1 cellular context compared by ENCODE assay signal in the genomic region with DNA sequence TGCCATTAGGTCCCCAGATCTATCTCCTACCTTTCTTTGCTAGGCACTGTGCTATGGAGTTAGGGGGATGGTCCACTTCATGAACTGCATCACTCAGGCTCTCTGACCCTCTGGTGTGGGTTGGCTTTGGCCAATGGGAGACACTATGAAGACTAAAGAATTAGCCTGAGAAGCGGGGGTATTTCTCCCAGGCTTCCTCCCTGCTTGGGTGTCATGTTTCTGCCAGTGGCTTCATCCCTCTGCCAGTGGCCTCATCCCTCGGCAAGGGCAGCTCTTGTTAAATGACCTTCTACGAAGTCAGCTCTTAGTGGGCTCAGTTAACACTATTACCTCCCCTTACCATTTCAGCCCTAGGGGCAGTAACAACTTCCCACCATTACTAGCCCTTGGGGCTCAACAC.
TF ChIP-seq lines count a peak whose summit lies in the region.

No MANE protein-coding gene starts in this region.

TF ChIP-seq in H1, 55 proteins besides CTCF, POLR2A, EP300 and RAD21:
- TF ChIP-seq MAFK (IDR thresholded peaks at IDR 0.05; ENCODE audit: low read depth, low read length), result no peak
- no peak for TF ChIP-seq CHD1 (IDR thresholded peaks at IDR 0.05; ENCODE audit: low read depth, low read length)
- no peak for TF ChIP-seq EZH2 (IDR thresholded peaks at IDR 0.05; ENCODE audit: low read depth, low read length, severe bottlenecking)
- no peak for TF ChIP-seq SRF (IDR thresholded peaks at IDR 0.05; ENCODE audit: low read depth, low read length)
- no peak for TF ChIP-seq NRF1 (IDR thresholded peaks at IDR 0.05; ENCODE audit: low read depth, low read length)
- no peak for TF ChIP-seq SIRT6 (IDR thresholded peaks at IDR 0.05; ENCODE audit: low read length)
- no peak for TF ChIP-seq POU5F1 (IDR thresholded peaks at IDR 0.05; ENCODE audit: low read depth, low read length)
- TF ChIP-seq YY1 (IDR thresholded peaks at IDR 0.05; ENCODE audit: low read depth, low read length), result no peak
- no peak for TF ChIP-seq CTBP2 (IDR thresholded peaks at IDR 0.05; ENCODE audit: borderline replicate concordance, insufficient read depth, insufficient read length, low read length)
- TF ChIP-seq JUN (IDR thresholded peaks at IDR 0.05; ENCODE audit: low read depth, low read length), result no peak
- TF ChIP-seq CEBPB (IDR thresholded peaks at IDR 0.05; ENCODE audit: low read depth, low read length), result no peak
- TF ChIP-seq KDM5A (IDR thresholded peaks at IDR 0.05; ENCODE audit: low read length), result no peak
- TF ChIP-seq, protein P1, sequence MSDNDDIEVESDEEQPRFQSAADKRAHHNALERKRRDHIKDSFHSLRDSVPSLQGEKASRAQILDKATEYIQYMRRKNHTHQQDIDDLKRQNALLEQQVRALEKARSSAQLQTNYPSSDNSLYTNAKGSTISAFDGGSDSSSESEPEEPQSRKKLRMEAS (IDR thresholded peaks at IDR 0.05), result no peak
- TF ChIP-seq ATF2 (IDR thresholded peaks at IDR 0.05; ENCODE audit: low read length), result no peak
- no peak for TF ChIP-seq EGR1 (IDR thresholded peaks at IDR 0.05; ENCODE audit: borderline replicate concordance, low read depth, low read length)
- no peak for TF ChIP-seq POLR2AphosphoS5 (IDR thresholded peaks at IDR 0.05; ENCODE audit: low read depth, low read length)
